ENCODE assay signal across 1 cellular context in genomic region chr19:4375620-4376228, GRCh38.
A peak's percentile ranks its signal among the peaks of the same experiment; 100 is the strongest.
TF ChIP-seq lines count a peak whose summit lies in the region.

No MANE protein-coding gene starts in this region.

TF ChIP-seq in K562, 482 proteins besides CTCF, POLR2A, EP300 and RAD21 (continued from another document and continues in another):
- TF ChIP-seq, protein P1, sequence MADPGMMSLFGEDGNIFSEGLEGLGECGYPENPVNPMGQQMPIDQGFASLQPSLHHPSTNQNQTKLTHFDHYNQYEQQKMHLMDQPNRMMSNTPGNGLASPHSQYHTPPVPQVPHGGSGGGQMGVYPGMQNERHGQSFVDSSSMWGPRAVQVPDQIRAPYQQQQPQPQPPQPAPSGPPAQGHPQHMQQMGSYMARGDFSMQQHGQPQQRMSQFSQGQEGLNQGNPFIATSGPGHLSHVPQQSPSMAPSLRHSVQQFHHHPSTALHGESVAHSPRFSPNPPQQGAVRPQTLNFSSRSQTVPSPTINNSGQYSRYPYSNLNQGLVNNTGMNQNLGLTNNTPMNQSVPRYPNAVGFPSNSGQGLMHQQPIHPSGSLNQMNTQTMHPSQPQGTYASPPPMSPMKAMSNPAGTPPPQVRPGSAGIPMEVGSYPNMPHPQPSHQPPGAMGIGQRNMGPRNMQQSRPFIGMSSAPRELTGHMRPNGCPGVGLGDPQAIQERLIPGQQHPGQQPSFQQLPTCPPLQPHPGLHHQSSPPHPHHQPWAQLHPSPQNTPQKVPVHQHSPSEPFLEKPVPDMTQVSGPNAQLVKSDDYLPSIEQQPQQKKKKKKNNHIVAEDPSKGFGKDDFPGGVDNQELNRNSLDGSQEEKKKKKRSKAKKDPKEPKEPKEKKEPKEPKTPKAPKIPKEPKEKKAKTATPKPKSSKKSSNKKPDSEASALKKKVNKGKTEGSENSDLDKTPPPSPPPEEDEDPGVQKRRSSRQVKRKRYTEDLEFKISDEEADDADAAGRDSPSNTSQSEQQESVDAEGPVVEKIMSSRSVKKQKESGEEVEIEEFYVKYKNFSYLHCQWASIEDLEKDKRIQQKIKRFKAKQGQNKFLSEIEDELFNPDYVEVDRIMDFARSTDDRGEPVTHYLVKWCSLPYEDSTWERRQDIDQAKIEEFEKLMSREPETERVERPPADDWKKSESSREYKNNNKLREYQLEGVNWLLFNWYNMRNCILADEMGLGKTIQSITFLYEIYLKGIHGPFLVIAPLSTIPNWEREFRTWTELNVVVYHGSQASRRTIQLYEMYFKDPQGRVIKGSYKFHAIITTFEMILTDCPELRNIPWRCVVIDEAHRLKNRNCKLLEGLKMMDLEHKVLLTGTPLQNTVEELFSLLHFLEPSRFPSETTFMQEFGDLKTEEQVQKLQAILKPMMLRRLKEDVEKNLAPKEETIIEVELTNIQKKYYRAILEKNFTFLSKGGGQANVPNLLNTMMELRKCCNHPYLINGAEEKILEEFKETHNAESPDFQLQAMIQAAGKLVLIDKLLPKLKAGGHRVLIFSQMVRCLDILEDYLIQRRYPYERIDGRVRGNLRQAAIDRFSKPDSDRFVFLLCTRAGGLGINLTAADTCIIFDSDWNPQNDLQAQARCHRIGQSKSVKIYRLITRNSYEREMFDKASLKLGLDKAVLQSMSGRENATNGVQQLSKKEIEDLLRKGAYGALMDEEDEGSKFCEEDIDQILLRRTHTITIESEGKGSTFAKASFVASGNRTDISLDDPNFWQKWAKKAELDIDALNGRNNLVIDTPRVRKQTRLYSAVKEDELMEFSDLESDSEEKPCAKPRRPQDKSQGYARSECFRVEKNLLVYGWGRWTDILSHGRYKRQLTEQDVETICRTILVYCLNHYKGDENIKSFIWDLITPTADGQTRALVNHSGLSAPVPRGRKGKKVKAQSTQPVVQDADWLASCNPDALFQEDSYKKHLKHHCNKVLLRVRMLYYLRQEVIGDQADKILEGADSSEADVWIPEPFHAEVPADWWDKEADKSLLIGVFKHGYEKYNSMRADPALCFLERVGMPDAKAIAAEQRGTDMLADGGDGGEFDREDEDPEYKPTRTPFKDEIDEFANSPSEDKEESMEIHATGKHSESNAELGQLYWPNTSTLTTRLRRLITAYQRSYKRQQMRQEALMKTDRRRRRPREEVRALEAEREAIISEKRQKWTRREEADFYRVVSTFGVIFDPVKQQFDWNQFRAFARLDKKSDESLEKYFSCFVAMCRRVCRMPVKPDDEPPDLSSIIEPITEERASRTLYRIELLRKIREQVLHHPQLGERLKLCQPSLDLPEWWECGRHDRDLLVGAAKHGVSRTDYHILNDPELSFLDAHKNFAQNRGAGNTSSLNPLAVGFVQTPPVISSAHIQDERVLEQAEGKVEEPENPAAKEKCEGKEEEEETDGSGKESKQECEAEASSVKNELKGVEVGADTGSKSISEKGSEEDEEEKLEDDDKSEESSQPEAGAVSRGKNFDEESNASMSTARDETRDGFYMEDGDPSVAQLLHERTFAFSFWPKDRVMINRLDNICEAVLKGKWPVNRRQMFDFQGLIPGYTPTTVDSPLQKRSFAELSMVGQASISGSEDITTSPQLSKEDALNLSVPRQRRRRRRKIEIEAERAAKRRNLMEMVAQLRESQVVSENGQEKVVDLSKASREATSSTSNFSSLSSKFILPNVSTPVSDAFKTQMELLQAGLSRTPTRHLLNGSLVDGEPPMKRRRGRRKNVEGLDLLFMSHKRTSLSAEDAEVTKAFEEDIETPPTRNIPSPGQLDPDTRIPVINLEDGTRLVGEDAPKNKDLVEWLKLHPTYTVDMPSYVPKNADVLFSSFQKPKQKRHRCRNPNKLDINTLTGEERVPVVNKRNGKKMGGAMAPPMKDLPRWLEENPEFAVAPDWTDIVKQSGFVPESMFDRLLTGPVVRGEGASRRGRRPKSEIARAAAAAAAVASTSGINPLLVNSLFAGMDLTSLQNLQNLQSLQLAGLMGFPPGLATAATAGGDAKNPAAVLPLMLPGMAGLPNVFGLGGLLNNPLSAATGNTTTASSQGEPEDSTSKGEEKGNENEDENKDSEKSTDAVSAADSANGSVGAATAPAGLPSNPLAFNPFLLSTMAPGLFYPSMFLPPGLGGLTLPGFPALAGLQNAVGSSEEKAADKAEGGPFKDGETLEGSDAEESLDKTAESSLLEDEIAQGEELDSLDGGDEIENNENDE (IDR thresholded peaks at IDR 0.05; ENCODE audit: low read depth, low read length): no peak
- no peak for TF ChIP-seq DACH1 (IDR thresholded peaks at IDR 0.05; ENCODE audit: partially characterized antibody)
- TF ChIP-seq, protein P2, sequence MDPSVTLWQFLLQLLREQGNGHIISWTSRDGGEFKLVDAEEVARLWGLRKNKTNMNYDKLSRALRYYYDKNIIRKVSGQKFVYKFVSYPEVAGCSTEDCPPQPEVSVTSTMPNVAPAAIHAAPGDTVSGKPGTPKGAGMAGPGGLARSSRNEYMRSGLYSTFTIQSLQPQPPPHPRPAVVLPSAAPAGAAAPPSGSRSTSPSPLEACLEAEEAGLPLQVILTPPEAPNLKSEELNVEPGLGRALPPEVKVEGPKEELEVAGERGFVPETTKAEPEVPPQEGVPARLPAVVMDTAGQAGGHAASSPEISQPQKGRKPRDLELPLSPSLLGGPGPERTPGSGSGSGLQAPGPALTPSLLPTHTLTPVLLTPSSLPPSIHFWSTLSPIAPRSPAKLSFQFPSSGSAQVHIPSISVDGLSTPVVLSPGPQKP (CRISPR knock-in tag; IDR thresholded peaks at IDR 0.05): no peak
- TF ChIP-seq ZNF354B (CRISPR knock-in tag; IDR thresholded peaks at IDR 0.05): no peak
- no peak for TF ChIP-seq ZNF212 (CRISPR knock-in tag; IDR thresholded peaks at IDR 0.05)
- peak in 1 of 2 experiments; percentile 93; a peak in 2 of 4 replicates for TF ChIP-seq SRF (CRISPR knock-in tag; IDR thresholded peaks at IDR 0.05)
- peak; percentile 3; the same call in 1 of the 2 replicates for TF ChIP-seq THAP12 (CRISPR knock-in tag; IDR thresholded peaks at IDR 0.05)
- no peak for TF ChIP-seq ZC3H4 (CRISPR knock-in tag; IDR thresholded peaks at IDR 0.05; ENCODE audit: borderline replicate concordance)
- no peak for TF ChIP-seq SNRNP70 (optimal IDR thresholded peaks at IDR 0.05; ENCODE audit: low read depth, low read length)
- TF ChIP-seq ZNF282 (CRISPR knock-in tag; IDR thresholded peaks at IDR 0.05): no peak
- no peak for TF ChIP-seq SMAD2 (IDR thresholded peaks at IDR 0.05; ENCODE audit: low read depth, low read length)
- TF ChIP-seq FOXP4 (CRISPR knock-in tag; IDR thresholded peaks at IDR 0.05; ENCODE audit: borderline replicate concordance): no peak
- TF ChIP-seq JUN (IDR thresholded peaks at IDR 0.05; ENCODE audit: borderline replicate concordance, low read depth, low read length): peak; percentile 99
- TF ChIP-seq JUN (CRISPR knock-in tag; IDR thresholded peaks at IDR 0.05; ENCODE audit: borderline replicate concordance): peak; percentile 98; the same call in 1 of the 2 replicates
- no peak for TF ChIP-seq NR0B1 (IDR thresholded peaks at IDR 0.05; ENCODE audit: partially characterized antibody)
- no peak for TF ChIP-seq ZKSCAN3 (CRISPR knock-in tag; IDR thresholded peaks at IDR 0.05)
- TF ChIP-seq, protein P3, sequence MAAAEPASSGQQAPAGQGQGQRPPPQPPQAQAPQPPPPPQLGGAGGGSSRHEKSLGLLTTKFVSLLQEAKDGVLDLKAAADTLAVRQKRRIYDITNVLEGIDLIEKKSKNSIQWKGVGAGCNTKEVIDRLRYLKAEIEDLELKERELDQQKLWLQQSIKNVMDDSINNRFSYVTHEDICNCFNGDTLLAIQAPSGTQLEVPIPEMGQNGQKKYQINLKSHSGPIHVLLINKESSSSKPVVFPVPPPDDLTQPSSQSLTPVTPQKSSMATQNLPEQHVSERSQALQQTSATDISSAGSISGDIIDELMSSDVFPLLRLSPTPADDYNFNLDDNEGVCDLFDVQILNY (CRISPR knock-in tag; IDR thresholded peaks at IDR 0.05): no peak
- no peak for TF ChIP-seq FOXA1 (IDR thresholded peaks at IDR 0.05; ENCODE audit: borderline replicate concordance)
- TF ChIP-seq IRF2 (CRISPR knock-in tag; IDR thresholded peaks at IDR 0.05): no peak
- no peak for TF ChIP-seq FUS (optimal IDR thresholded peaks at IDR 0.05; ENCODE audit: low read depth, low read length)
- TF ChIP-seq, protein P4, sequence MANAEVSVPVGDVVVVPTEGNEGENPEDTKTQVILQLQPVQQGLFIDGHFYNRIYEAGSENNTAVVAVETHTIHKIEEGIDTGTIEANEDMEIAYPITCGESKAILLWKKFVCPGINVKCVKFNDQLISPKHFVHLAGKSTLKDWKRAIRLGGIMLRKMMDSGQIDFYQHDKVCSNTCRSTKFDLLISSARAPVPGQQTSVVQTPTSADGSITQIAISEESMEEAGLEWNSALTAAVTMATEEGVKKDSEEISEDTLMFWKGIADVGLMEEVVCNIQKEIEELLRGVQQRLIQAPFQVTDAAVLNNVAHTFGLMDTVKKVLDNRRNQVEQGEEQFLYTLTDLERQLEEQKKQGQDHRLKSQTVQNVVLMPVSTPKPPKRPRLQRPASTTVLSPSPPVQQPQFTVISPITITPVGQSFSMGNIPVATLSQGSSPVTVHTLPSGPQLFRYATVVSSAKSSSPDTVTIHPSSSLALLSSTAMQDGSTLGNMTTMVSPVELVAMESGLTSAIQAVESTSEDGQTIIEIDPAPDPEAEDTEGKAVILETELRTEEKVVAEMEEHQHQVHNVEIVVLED (CRISPR knock-in tag; IDR thresholded peaks at IDR 0.05): no peak
- TF ChIP-seq, protein P5, sequence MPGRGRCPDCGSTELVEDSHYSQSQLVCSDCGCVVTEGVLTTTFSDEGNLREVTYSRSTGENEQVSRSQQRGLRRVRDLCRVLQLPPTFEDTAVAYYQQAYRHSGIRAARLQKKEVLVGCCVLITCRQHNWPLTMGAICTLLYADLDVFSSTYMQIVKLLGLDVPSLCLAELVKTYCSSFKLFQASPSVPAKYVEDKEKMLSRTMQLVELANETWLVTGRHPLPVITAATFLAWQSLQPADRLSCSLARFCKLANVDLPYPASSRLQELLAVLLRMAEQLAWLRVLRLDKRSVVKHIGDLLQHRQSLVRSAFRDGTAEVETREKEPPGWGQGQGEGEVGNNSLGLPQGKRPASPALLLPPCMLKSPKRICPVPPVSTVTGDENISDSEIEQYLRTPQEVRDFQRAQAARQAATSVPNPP (IDR thresholded peaks at IDR 0.05; ENCODE audit: borderline replicate concordance, insufficient read depth, insufficient read length): no peak
- no peak for TF ChIP-seq PHTF2 (CRISPR knock-in tag; IDR thresholded peaks at IDR 0.05)
